In the genomic region with DNA sequence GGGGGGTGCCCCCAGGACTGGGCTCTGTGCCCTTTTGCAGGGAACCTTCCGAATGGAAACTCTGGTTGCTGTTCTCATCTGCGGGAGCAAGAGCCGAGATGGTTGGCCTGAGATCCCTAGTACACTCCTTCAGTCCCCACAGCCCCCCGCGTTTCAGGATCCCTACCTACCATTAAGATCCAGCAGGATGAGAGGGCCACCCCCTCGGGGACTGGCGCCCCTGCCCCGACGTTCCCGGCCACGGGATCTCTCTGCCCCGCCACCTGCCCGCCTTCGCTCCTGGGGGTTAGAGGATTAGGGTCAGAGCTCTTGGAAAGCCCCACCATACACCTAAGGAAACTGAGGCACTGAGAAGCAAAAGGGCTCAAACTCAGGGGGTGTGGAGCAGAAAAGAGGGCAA, we compare ENCODE assay signal across 9 cellular contexts. TPM values are rescaled to one million over a fixed set of nuclear protein-coding genes. Genes with fewer than 3 reads are reported as not detected.
DNase-seq lines count a peak whose midpoint lies in the region; ATAC-seq lines count a peak whose summit lies in the region.
"Had no signal": no experiment of that assay in that cellular context is flagged by ENCODE, and none has a peak within 500 bp of the region (broad histone marks: within the 10 kb centered on the region; RNA-seq: fewer than 3 reads in every experiment).

No MANE protein-coding gene starts in this region.

- no peaks in the 10 kb centered on the region for H3K27me3 Mint-ChIP-seq in activated CD8-positive, alpha-beta memory T cell treated with anti-CD3 and anti-CD28 coated beads, Interleukin-2, amount 10 ng/mL, durations not matched to agents 7 days and 5 days
- no peaks in the 10 kb centered on the region for H3K27me3 Mint-ChIP-seq in activated T-helper 2 cell treated with anti-CD3 and anti-CD28 coated beads, Interferon-gamma antibody, Interleukin-2, Interleukin-4, amounts not matched to agents 10 μg/mL and 5 μg/mL and 100 μg/mL, durations not matched to agents 14 hours and 24 hours and 36 hours (ENCODE audit: low read depth)
- peaks cover 0 to 8% (median 7%) of the 10 kb centered on the region in 3 donors for H3K27me3 Mint-ChIP-seq in immature natural killer cell (ENCODE audit: low read depth in 3 of 3)

- H3K27ac Mint-ChIP-seq in activated CD8-positive, alpha-beta memory T cell treated with anti-CD3 and anti-CD28 coated beads, Interleukin-2, amount 10 ng/mL, durations not matched to agents 7 days and 5 days = peak overlapping the region; percentile 30
- H3K27ac Mint-ChIP-seq in activated T-helper 2 cell treated with anti-CD3 and anti-CD28 coated beads, Interferon-gamma antibody, Interleukin-2, Interleukin-4, amounts not matched to agents 10 μg/mL and 5 μg/mL and 100 μg/mL, durations not matched to agents 14 hours and 24 hours and 36 hours = peak overlapping the region; percentile 83
- H3K27ac Mint-ChIP-seq in immature natural killer cell = peak overlapping the region; percentile 80 to 90 (median 88)

- H3K4me3 ChIP-seq in subcutaneous abdominal adipose tissue (ENCODE audit: low read depth in 1 of 5, low read length in 5 of 5) = peak overlapping the region; percentile 62 to 98 (median 95)

- H3K36me3 ChIP-seq in subcutaneous abdominal adipose tissue (ENCODE audit: control insufficient read depth in 5 of 5, insufficient read depth in 5 of 5, low read length in 5 of 5) = peaks cover 0 to 29% (median 13%) of the 10 kb centered on the region in 5 donors

- H3K4me3 Mint-ChIP-seq in activated CD8-positive, alpha-beta memory T cell treated with anti-CD3 and anti-CD28 coated beads, Interleukin-2, amount 10 ng/mL, durations not matched to agents 7 days and 5 days = peak overlapping the region; percentile 85
- peak overlapping the region; percentile 91 for H3K4me3 Mint-ChIP-seq in activated T-helper 2 cell treated with anti-CD3 and anti-CD28 coated beads, Interferon-gamma antibody, Interleukin-2, Interleukin-4, amounts not matched to agents 10 μg/mL and 5 μg/mL and 100 μg/mL, durations not matched to agents 14 hours and 24 hours and 36 hours (ENCODE audit: low read depth)
- peak overlapping the region; percentile 85 to 93 (median 87) for H3K4me3 Mint-ChIP-seq in immature natural killer cell

- no peak for DNase-seq in activated CD8-positive, alpha-beta memory T cell treated with anti-CD3 and anti-CD28 coated beads, Interleukin-2, amount 10 ng/mL, durations not matched to agents 7 days and 5 days
- no peak for DNase-seq in activated CD8-positive, alpha-beta memory T cell treated with anti-CD3 and anti-CD28 coated beads for 24 hours
- no peak for DNase-seq in activated T-helper 2 cell treated with anti-CD3 and anti-CD28 coated beads, Interferon-gamma antibody, Interleukin-2, Interleukin-4, amounts not matched to agents 10 μg/mL and 5 μg/mL and 100 μg/mL, durations not matched to agents 14 hours and 24 hours and 36 hours (ENCODE audit: low spot score)
- DNase-seq in immature natural killer cell (no peak), T-helper 9 cell (no peak), GF-D8 (lab: John Stamatoyannopoulos, UW) (no peak), DMS53 (lab: John Stamatoyannopoulos, UW) (no peak)
- DNase-seq: NCI-H1105 treated with DMSO at 0.1 percent for 48 hours had no signal

- no peaks in the 10 kb centered on the region for H3K9me3 ChIP-seq in subcutaneous abdominal adipose tissue (ENCODE audit: control insufficient read depth in 5 of 5, low read length in 5 of 5)

- intact Hi-C loops in activated T-helper 2 cell treated with anti-CD3 and anti-CD28 coated beads, Interferon-gamma antibody, Interleukin-2, Interleukin-4, amounts not matched to agents 10 μg/mL and 5 μg/mL and 100 μg/mL, durations not matched to agents 14 hours and 24 hours and 36 hours (cut with micrococcal nuclease) = no loop called here

- H3K27me3 ChIP-seq in subcutaneous abdominal adipose tissue (ENCODE audit: control insufficient read depth in 5 of 5, insufficient read depth in 4 of 5, low read length in 5 of 5) = no peaks in the 10 kb centered on the region

- CTCF ChIA-PET in activated CD8-positive, alpha-beta memory T cell treated with anti-CD3 and anti-CD28 coated beads, Interleukin-2, amount 10 ng/mL, durations not matched to agents 7 days and 5 days (lab: Charles Lee) = interaction anchor here (1.0 to 4.3 kb wide), 4 partner anchors 9 to 47 kb away, joined by 3 to 24 read pairs (median 4); no protein-coding TSS in a partner anchor

- peaks cover 41% of the 10 kb centered on the region for H3K4me1 Mint-ChIP-seq in activated CD8-positive, alpha-beta memory T cell treated with anti-CD3 and anti-CD28 coated beads, Interleukin-2, amount 10 ng/mL, durations not matched to agents 7 days and 5 days
- peaks cover 28% of the 10 kb centered on the region for H3K4me1 Mint-ChIP-seq in activated T-helper 2 cell treated with anti-CD3 and anti-CD28 coated beads, Interferon-gamma antibody, Interleukin-2, Interleukin-4, amounts not matched to agents 10 μg/mL and 5 μg/mL and 100 μg/mL, durations not matched to agents 14 hours and 24 hours and 36 hours (ENCODE audit: low read depth)
- peaks cover 43 to 46% of the 10 kb centered on the region in 2 donors for H3K4me1 Mint-ChIP-seq in immature natural killer cell

- peak overlapping the region; percentile 30 to 100 (median 97) for H3K9ac ChIP-seq in subcutaneous abdominal adipose tissue (ENCODE audit: low read length in 5 of 5)

- peaks cover 2 to 48% (median 44%) of the 10 kb centered on the region in 5 donors for H3K4me1 ChIP-seq in subcutaneous abdominal adipose tissue (ENCODE audit: control insufficient read depth in 5 of 5, insufficient read depth in 5 of 5, low read length in 5 of 5)

- H3K9me3 Mint-ChIP-seq in activated CD8-positive, alpha-beta memory T cell treated with anti-CD3 and anti-CD28 coated beads, Interleukin-2, amount 10 ng/mL, durations not matched to agents 7 days and 5 days (ENCODE audit: low read depth) = no peaks in the 10 kb centered on the region
- H3K9me3 Mint-ChIP-seq in activated T-helper 2 cell treated with anti-CD3 and anti-CD28 coated beads, Interferon-gamma antibody, Interleukin-2, Interleukin-4, amounts not matched to agents 10 μg/mL and 5 μg/mL and 100 μg/mL, durations not matched to agents 14 hours and 24 hours and 36 hours = no peaks in the 10 kb centered on the region
- H3K9me3 Mint-ChIP-seq in immature natural killer cell = no peaks in the 10 kb centered on the region

- peaks cover 15% of the 10 kb centered on the region for H3K36me3 Mint-ChIP-seq in activated CD8-positive, alpha-beta memory T cell treated with anti-CD3 and anti-CD28 coated beads, Interleukin-2, amount 10 ng/mL, durations not matched to agents 7 days and 5 days
- peaks cover 19% of the 10 kb centered on the region for H3K36me3 Mint-ChIP-seq in activated T-helper 2 cell treated with anti-CD3 and anti-CD28 coated beads, Interferon-gamma antibody, Interleukin-2, Interleukin-4, amounts not matched to agents 10 μg/mL and 5 μg/mL and 100 μg/mL, durations not matched to agents 14 hours and 24 hours and 36 hours (ENCODE audit: low read depth)
- H3K36me3 Mint-ChIP-seq in immature natural killer cell = peaks cover 4 to 11% (median 9%) of the 10 kb centered on the region in 3 donors

- no peak for ATAC-seq in activated CD8-positive, alpha-beta memory T cell treated with anti-CD3 and anti-CD28 coated beads, Interleukin-2, amount 10 ng/mL, durations not matched to agents 7 days and 5 days

- H3K27ac ChIP-seq in subcutaneous abdominal adipose tissue (ENCODE audit: low read depth, low read length) = no peak overlapping the region

RNA-seq across cellular contexts. Expression of a gene that starts 1.2 kb away (rescaled TPM):
- 10 to 100 TPM; 25.6 to 26.8 TPM for total RNA-seq in activated CD8-positive, alpha-beta memory T cell treated with anti-CD3 and anti-CD28 coated beads, Interleukin-2, amount 10 ng/mL, durations not matched to agents 7 days and 5 days
- total RNA-seq in activated T-helper 2 cell treated with anti-CD3 and anti-CD28 coated beads, Interferon-gamma antibody, Interleukin-2, Interleukin-4, amounts not matched to agents 10 μg/mL and 5 μg/mL and 100 μg/mL, durations not matched to agents 14 hours and 24 hours and 36 hours = 26.8 and 27.1 TPM in 2 replicates
- polyA plus RNA-seq in immature natural killer cell = 10 to 100 TPM; 44.5 to 80.0 (median 60.7) TPM

RNA-seq across cellular contexts. Expression of a gene that starts 3.7 kb away (rescaled TPM):
- under 1 TPM; 0.35 to 0.47 TPM for total RNA-seq in activated CD8-positive, alpha-beta memory T cell treated with anti-CD3 and anti-CD28 coated beads, Interleukin-2, amount 10 ng/mL, durations not matched to agents 7 days and 5 days
- total RNA-seq in activated T-helper 2 cell treated with anti-CD3 and anti-CD28 coated beads, Interferon-gamma antibody, Interleukin-2, Interleukin-4, amounts not matched to agents 10 μg/mL and 5 μg/mL and 100 μg/mL, durations not matched to agents 14 hours and 24 hours and 36 hours = 0.21 and 0.30 TPM in 2 replicates
- not detected for polyA plus RNA-seq in immature natural killer cell

RNA-seq across cellular contexts. Expression of a gene that starts 30.7 kb away (rescaled TPM):
- 10 to 100 TPM; 26.1 to 29.2 TPM for total RNA-seq in activated CD8-positive, alpha-beta memory T cell treated with anti-CD3 and anti-CD28 coated beads, Interleukin-2, amount 10 ng/mL, durations not matched to agents 7 days and 5 days
- 34.4 and 34.6 TPM in 2 replicates for total RNA-seq in activated T-helper 2 cell treated with anti-CD3 and anti-CD28 coated beads, Interferon-gamma antibody, Interleukin-2, Interleukin-4, amounts not matched to agents 10 μg/mL and 5 μg/mL and 100 μg/mL, durations not matched to agents 14 hours and 24 hours and 36 hours
- polyA plus RNA-seq in immature natural killer cell = 1 to 10 TPM in 1 of 3 donors, under 1 TPM in 2; 0.18 to 1.1 (median 0.22) TPM

RNA-seq across cellular contexts. Expression of a gene that starts 56.2 kb away (rescaled TPM):
- total RNA-seq in activated CD8-positive, alpha-beta memory T cell treated with anti-CD3 and anti-CD28 coated beads, Interleukin-2, amount 10 ng/mL, durations not matched to agents 7 days and 5 days = 10 to 100 TPM; 19.5 to 20.5 TPM
- total RNA-seq in activated T-helper 2 cell treated with anti-CD3 and anti-CD28 coated beads, Interferon-gamma antibody, Interleukin-2, Interleukin-4, amounts not matched to agents 10 μg/mL and 5 μg/mL and 100 μg/mL, durations not matched to agents 14 hours and 24 hours and 36 hours = 14.2 and 17.4 TPM in 2 replicates
- polyA plus RNA-seq in immature natural killer cell = 10 to 100 TPM; 31.4 to 50.0 (median 40.3) TPM

Comparison
In these comparisons a context has a peak if more than half of its experiments do, and no peak if none do; other contexts are left out.
1. H3K27ac Mint-ChIP-seq: peak in every context shown above with its lines; median percentile 88 in immature natural killer cell; 83 in activated T-helper 2 cell treated with anti-CD3 and anti-CD28 coated beads, Interferon-gamma antibody, Interleukin-2, Interleukin-4, amounts not matched to agents 10 μg/mL and 5 μg/mL and 100 μg/mL, durations not matched to agents 14 hours and 24 hours and 36 hours; 30 in activated CD8-positive, alpha-beta memory T cell treated with anti-CD3 and anti-CD28 coated beads, Interleukin-2, amount 10 ng/mL, durations not matched to agents 7 days and 5 days.